20 cellular contexts compared by ENCODE assay signal in the genomic region with DNA sequence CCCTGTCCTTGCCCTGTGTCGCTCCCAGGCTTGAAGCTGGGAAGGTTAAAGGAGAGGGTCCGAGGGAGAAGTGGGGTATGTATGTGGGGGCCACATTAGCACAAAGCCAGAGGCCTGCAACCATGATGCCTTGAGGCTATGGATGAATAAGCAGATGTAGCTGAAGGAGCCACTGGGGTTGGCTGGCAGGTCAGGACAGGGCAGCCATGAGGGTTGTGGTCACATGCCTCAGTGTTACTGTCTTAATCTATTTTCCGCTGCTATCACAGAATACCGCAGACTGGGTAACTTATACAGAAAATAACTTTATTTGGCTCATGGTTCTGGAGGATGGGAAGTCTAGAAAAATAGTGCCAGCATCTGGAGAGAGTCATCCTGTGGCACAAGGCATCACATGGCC. TPM values are rescaled to one million over a fixed set of nuclear protein-coding genes. Genes with fewer than 3 reads are reported as not detected.
DNase-seq lines count a peak whose midpoint lies in the region; ATAC-seq and TF ChIP-seq lines count a peak whose summit lies in the region.
"Had no signal": no experiment of that assay in that cellular context is flagged by ENCODE, and none has a peak within 500 bp of the region (broad histone marks: within the 10 kb centered on the region; RNA-seq: fewer than 3 reads in every experiment).

No MANE protein-coding gene starts in this region.

- no TSS peak for BruUV-seq in Panc1 (replicated peaks; lab: Mats Ljungman, UMichigan)

- peaks cover 94% of the 10 kb centered on the region for H3K4me1 ChIP-seq in DOHH2 (ENCODE audit: control insufficient read depth, low read length)
- peaks cover 43% of the 10 kb centered on the region for H3K4me1 ChIP-seq in Panc1 (ENCODE audit: control insufficient read depth, insufficient read depth, low read length)
- peaks cover 7% of the 10 kb centered on the region for H3K4me1 ChIP-seq in osteoblast (ENCODE audit: insufficient read depth, low read length)
- H3K4me1 ChIP-seq: prostate gland had no signal

- H3K36me3 ChIP-seq in DOHH2 (ENCODE audit: control insufficient read depth, low read length) (peaks cover 34% of the 10 kb centered on the region), Panc1 (ENCODE audit: control insufficient read depth, insufficient read depth, low read length) (no peaks in the 10 kb centered on the region), osteoblast (ENCODE audit: insufficient read depth, low read length) (no peaks in the 10 kb centered on the region)
- H3K36me3 ChIP-seq: prostate gland had no signal

- peaks cover 35% of the 10 kb centered on the region for H3F3A ChIP-seq in DOHH2 (ENCODE audit: control insufficient read depth, insufficient read depth)

- no peaks in the 10 kb centered on the region for H4K20me1 ChIP-seq in DOHH2 (ENCODE audit: control insufficient read depth, insufficient read depth, low read depth, low read length)
- no peaks in the 10 kb centered on the region for H4K20me1 ChIP-seq in osteoblast (ENCODE audit: insufficient read depth, low read length)

- CTCF ChIA-PET in Panc1 (lab: Charles Lee): no interaction called here

- H3K27me3 ChIP-seq in DOHH2 (ENCODE audit: control insufficient read depth, low read length): no peaks in the 10 kb centered on the region
- no peaks in the 10 kb centered on the region for H3K27me3 ChIP-seq in Panc1 (ENCODE audit: control insufficient read depth, insufficient read depth, low read length)
- no peaks in the 10 kb centered on the region for H3K27me3 ChIP-seq in osteoblast (ENCODE audit: insufficient read depth, low read length)

- no peaks in the 10 kb centered on the region for H3K9me3 ChIP-seq in DOHH2 (ENCODE audit: control insufficient read depth, insufficient read depth, low read length)
- H3K9me3 ChIP-seq in Panc1 (ENCODE audit: control insufficient read depth, insufficient read depth, low read depth, low read length): no peaks in the 10 kb centered on the region
- H3K9me3 ChIP-seq in osteoblast (ENCODE audit: low read depth, low read length): no peaks in the 10 kb centered on the region
- H3K9me3 ChIP-seq: A549, prostate gland had no signal

- no peak overlapping the region for H2AFZ ChIP-seq in osteoblast (ENCODE audit: low read length)

- no peak for DNase-seq in Panc1 (ENCODE audit: low read depth, low spot score)
- no peak for DNase-seq in epithelial cell of prostate (ENCODE audit: low read depth, low spot score)
- no peak for DNase-seq in osteoblast (ENCODE audit: insufficient read length, low spot score, missing footprints)
- no peak for DNase-seq in NCI-H524 treated with DMSO at 0.1 percent for 48 hours (lab: John Stamatoyannopoulos, UW)
- DNase-seq in activated T-cell treated with anti-CD3 and anti-CD28 coated beads, Interleukin-2, amount 50 U/mL, for 1 hour: no peak
- DNase-seq in C1 segment of cervical spinal cord (lab: John Stamatoyannopoulos, UW): no peak
- DNase-seq in stimulated activated CD8-positive, alpha-beta memory T cell treated with anti-CD3 and anti-CD28 coated beads, Interleukin-4, amount 100 ng/mL, for 48 hours: no peak
- DNase-seq: activated CD8-positive, alpha-beta T cell treated with anti-CD3 and anti-CD28 coated beads, Interleukin-2, amount 10 ng/mL, durations not matched to agents 7 days and 5 days; activated naive CD8-positive, alpha-beta T cell treated with anti-CD3 and anti-CD28 coated beads for 36 hours; dermis blood vessel endothelial cell; NCI-H1694; Right ventricle myocardium superior; stimulated activated CD4-positive, alpha-beta T cell treated with anti-CD3 and anti-CD28 coated beads, Interleukin-12 subunit alpha, Interleukin-12 subunit beta, amount 100 ng/mL, for 4 hours; T-helper 17 cell had no signal

- H3K79me2 ChIP-seq in DOHH2 (ENCODE audit: control insufficient read depth, low read length): peaks cover 20% of the 10 kb centered on the region
- H3K79me2 ChIP-seq in osteoblast (ENCODE audit: insufficient read depth, low read length): no peaks in the 10 kb centered on the region

- H3K27ac ChIP-seq in DOHH2 (ENCODE audit: low read depth, low read length): no peak overlapping the region; the same call in 1 of the 2 replicates
- H3K27ac ChIP-seq in Panc1 (ENCODE audit: low read length): peak overlapping the region; percentile 14; the same call in 1 of the 2 replicates
- peak overlapping the region; percentile 44 for H3K27ac ChIP-seq in epithelial cell of prostate
- H3K27ac ChIP-seq in osteoblast (ENCODE audit: low read depth, low read length): peak overlapping the region; percentile 14
- H3K27ac ChIP-seq: prostate gland had no signal

- POLR2A ChIA-PET in Panc1 (lab: Charles Lee): no interaction called here

- no peak for ATAC-seq in Panc1
- ATAC-seq: A549; activated CD8-positive, alpha-beta T cell treated with anti-CD3 and anti-CD28 coated beads, Interleukin-2, amount 10 ng/mL, durations not matched to agents 7 days and 5 days; esophagus mucosa; natural killer cell treated with Interleukin-12 subunit alpha and Interleukin-12 subunit beta and Interleukin-15 and Interleukin-18, amount 100 ng/mL, for 72 hours; stimulated activated effector memory CD8-positive, alpha-beta T cell treated with anti-CD3 and anti-CD28 coated beads, Interleukin-12 subunit alpha, Interleukin-12 subunit beta, amount 100 ng/mL, for 72 hours; T-helper 17 cell had no signal

- H3K4me2 ChIP-seq in DOHH2 (ENCODE audit: low read length) (peak overlapping the region; percentile 89), osteoblast (ENCODE audit: insufficient read depth, low read length) (no peak overlapping the region)
- H3K4me2 ChIP-seq: A549 had no signal

- in situ Hi-C loops in Panc1 (cut with HindIII; ENCODE audit: low pct_unique_long_range_greater_than_20kb, low sequenced_read_pairs): no loop called here

- intact Hi-C loops in Panc1 (cut with micrococcal nuclease; ENCODE audit: unreplicated experiment): loop anchor here (5.0 kb wide), 1 partner anchor 416 kb away; no protein-coding TSS in a partner anchor

- H3K4me3 ChIP-seq in DOHH2 (ENCODE audit: low read length): no peak overlapping the region
- H3K4me3 ChIP-seq in Panc1 (ENCODE audit: low read depth in 2 of 2, low read length in 2 of 2): no peak overlapping the region
- no peak overlapping the region for H3K4me3 ChIP-seq in osteoblast (ENCODE audit: insufficient read depth, low read length)
- H3K4me3 ChIP-seq: A549, prostate gland had no signal

- H3K9me2 ChIP-seq in DOHH2 (replicated peaks; ENCODE audit: control insufficient read depth, low read length): no peaks in the 10 kb centered on the region

- TF ChIP-seq CTCF in DOHH2 (IDR thresholded peaks at IDR 0.05; ENCODE audit: low read depth, low read length, poor library complexity, severe bottlenecking) (no peak), Panc1 (IDR thresholded peaks at IDR 0.05) (no peak), osteoblast (IDR thresholded peaks at IDR 0.05; ENCODE audit: extremely low read depth, low read depth, low read length) (no peak)

RNA-seq across cellular contexts. Expression of gene GRHPR, which starts 9.2 kb away (rescaled TPM):
- 238 TPM for total RNA-seq in Panc1 (2021; ENCODE audit: unreplicated experiment)
- 439 TPM for polyA plus RNA-seq in Panc1 (2012; ENCODE audit: insufficient read length)
- 149 and 165 TPM in 2 replicates for total RNA-seq in osteoblast

RNA-seq across cellular contexts. Expression of gene ZBTB5, which starts 51.9 kb away (rescaled TPM):
- total RNA-seq in Panc1 (2021; ENCODE audit: unreplicated experiment) (30.6 TPM), osteoblast (10.9 and 11.6 TPM in 2 replicates)
- polyA plus RNA-seq in Panc1 (2012; ENCODE audit: insufficient read length): 17.1 TPM
